ENCODE assay signal across 14 cellular contexts in genomic region chr15:29873264-29873663, GRCh38. TPM values are rescaled to one million over a fixed set of nuclear protein-coding genes. Genes with fewer than 3 reads are reported as not detected.
DNase-seq lines count a peak whose midpoint lies in the region; TF ChIP-seq lines count a peak whose summit lies in the region.
"Had no signal": no experiment of that assay in that cellular context is flagged by ENCODE, and none has a peak within 500 bp of the region (broad histone marks: within the 10 kb centered on the region; RNA-seq: fewer than 3 reads in every experiment).

No MANE protein-coding gene starts in this region.

- no peaks in the 10 kb centered on the region for H3F3A ChIP-seq in MM.1S (ENCODE audit: insufficient read depth, low read length)

- no peaks in the 10 kb centered on the region for H4K20me1 ChIP-seq in MM.1S (ENCODE audit: insufficient read depth, low read length)

- H3K36me3 ChIP-seq in left ventricle myocardium inferior (no peaks in the 10 kb centered on the region), MM.1S (replicated peaks; ENCODE audit: insufficient read depth, low read length) (no peaks in the 10 kb centered on the region), vagina (no peaks in the 10 kb centered on the region)

- intact Hi-C loops in left ventricle myocardium inferior (cut with micrococcal nuclease) (no loop called here), cardiac septum (cut with DNase I) (loop anchor here (5.0 kb wide), 1 partner anchor 36 kb away; no protein-coding TSS in a partner anchor), vagina (cut with DNase I) (no loop called here)

- DNase-seq in left ventricle myocardium inferior (no peak), cardiac septum (ENCODE audit: low spot score) (no peak), osteocyte (ENCODE audit: extremely low spot score, unreplicated experiment) (no peak), MM.1S (no peak), vagina (ENCODE audit: extremely low spot score in 2 of 2) (no peak), anterior cingulate cortex (lab: John Stamatoyannopoulos, UW) (no peak)
- DNase-seq in activated CD8-positive, alpha-beta memory T cell treated with anti-CD3 and anti-CD28 coated beads, Interleukin-2, amount 50 U/mL, for 4 hours: no peak
- DNase-seq: DND-41, NCI-H1092 treated with DMSO at 0.1 percent for 48 hours, NCI-H2081 treated with DMSO at 0.1 percent for 48 hours, NCI-H2227 treated with DMSO at 0.1 percent for 48 hours, NCI-H524 had no signal

- TF ChIP-seq CTCF in left ventricle myocardium inferior (IDR thresholded peaks at IDR 0.05; ENCODE audit: borderline replicate concordance) (no peak), osteocyte (IDR thresholded peaks at IDR 0.05) (no peak), MM.1S (IDR thresholded peaks at IDR 0.05; ENCODE audit: low read length) (no peak), vagina (IDR thresholded peaks at IDR 0.05) (no peak)

- H3K36me3 Mint-ChIP-seq in osteocyte (ENCODE audit: unreplicated experiment): no peaks in the 10 kb centered on the region

- peak overlapping the region; percentile 82 for H3K27ac ChIP-seq in left ventricle myocardium inferior (replicated peaks)
- peak overlapping the region; percentile 72 for H3K27ac ChIP-seq in cingulate gyrus (ENCODE audit: low read depth, low read length)
- no peak overlapping the region for H3K27ac ChIP-seq in MM.1S (ENCODE audit: low read length)
- no peak overlapping the region for H3K27ac ChIP-seq in vagina
- H3K27ac ChIP-seq: C4-2B had no signal

- H2AFZ ChIP-seq in MM.1S (ENCODE audit: low read length): no peak overlapping the region

- H3K9me3 ChIP-seq in left ventricle myocardium inferior (replicated peaks) (no peaks in the 10 kb centered on the region), MM.1S (replicated peaks; ENCODE audit: insufficient read depth, low read length) (no peaks in the 10 kb centered on the region), vagina (no peaks in the 10 kb centered on the region)

- H3K27me3 ChIP-seq in left ventricle myocardium inferior (ENCODE audit: low read depth) (no peaks in the 10 kb centered on the region), MM.1S (replicated peaks; ENCODE audit: insufficient read depth, low read length) (no peaks in the 10 kb centered on the region), vagina (no peaks in the 10 kb centered on the region)

- H3K4me1 Mint-ChIP-seq in osteocyte (ENCODE audit: unreplicated experiment): peaks cover 20% of the 10 kb centered on the region

- H3K4me3 ChIP-seq in left ventricle myocardium inferior (no peak overlapping the region), MM.1S (ENCODE audit: low read length) (no peak overlapping the region), vagina (no peak overlapping the region)

- H3K27ac Mint-ChIP-seq in osteocyte (ENCODE audit: unreplicated experiment): peak overlapping the region; percentile 53

- no peaks in the 10 kb centered on the region for H3K27me3 Mint-ChIP-seq in osteocyte (ENCODE audit: unreplicated experiment)

- H3K79me2 ChIP-seq in MM.1S (ENCODE audit: low read length): no peaks in the 10 kb centered on the region

- H3K9ac ChIP-seq in MM.1S (ENCODE audit: low read length): no peak overlapping the region

- H3K4me1 ChIP-seq in left ventricle myocardium inferior (peaks cover 52% of the 10 kb centered on the region), MM.1S (ENCODE audit: low read length) (no peaks in the 10 kb centered on the region), vagina (peaks cover 35% of the 10 kb centered on the region)

- no peaks in the 10 kb centered on the region for H3K9me2 ChIP-seq in MM.1S (replicated peaks; ENCODE audit: insufficient read depth, low read length)

- no peaks in the 10 kb centered on the region for H3K9me3 Mint-ChIP-seq in osteocyte (ENCODE audit: unreplicated experiment)

- no peak overlapping the region for H3K4me2 ChIP-seq in MM.1S (ENCODE audit: low read depth, low read length)

- H3K4me3 Mint-ChIP-seq in osteocyte (ENCODE audit: unreplicated experiment): no peak overlapping the region

- no peak for TF ChIP-seq POLR2A in vagina (IDR thresholded peaks at IDR 0.05)

RNA-seq across cellular contexts. Expression of gene TJP1, which starts 51.0 kb away (rescaled TPM):
- total RNA-seq in left ventricle myocardium inferior: 108 TPM
- total RNA-seq in cardiac septum: 138 TPM
- 113 and 119 TPM in 2 replicates for total RNA-seq in osteocyte
- 110 TPM for total RNA-seq in vagina

Comparison
In these comparisons a context has a peak if more than half of its experiments do, and no peak if none do; other contexts are left out.
1. H3K27ac ChIP-seq: peak in left ventricle myocardium inferior (single experiment) and cingulate gyrus (single experiment); none in MM.1S (single experiment) and vagina (single experiment).